9 cellular contexts compared by ENCODE assay signal in genomic region chr2:98468621-98469236, GRCh38. TPM values are rescaled to one million over a fixed set of nuclear protein-coding genes. Genes with fewer than 3 reads are reported as not detected.
A peak's percentile ranks its signal among the peaks of the same experiment; 100 is the strongest.
DNase-seq lines count a peak whose midpoint lies in the region; ATAC-seq, FAIRE-seq and TF ChIP-seq lines count a peak whose summit lies in the region.
"Had no signal": no experiment of that assay in that cellular context is flagged by ENCODE, and none has a peak within 500 bp of the region (broad histone marks: within the 10 kb centered on the region; RNA-seq: fewer than 3 reads in every experiment).

No MANE protein-coding gene starts in this region.

- peak overlapping the region; percentile 84 for H3K27ac Mint-ChIP-seq in activated naive CD8-positive, alpha-beta T cell treated with anti-CD3 and anti-CD28 coated beads for 36 hours

- peaks cover 43% of the 10 kb centered on the region for H3K36me3 Mint-ChIP-seq in activated naive CD8-positive, alpha-beta T cell treated with anti-CD3 and anti-CD28 coated beads for 36 hours

- intact Hi-C loops in kidney (cut with DNase I), result no loop called here

- ATAC-seq in GM19463 (IDR thresholded peaks at IDR 0.05; ENCODE audit: unreplicated experiment) (peak; percentile 50), HG03565 (IDR thresholded peaks at IDR 0.05; ENCODE audit: unreplicated experiment) (peak; percentile 33)

- no peaks in the 10 kb centered on the region for H3K27me3 Mint-ChIP-seq in activated naive CD8-positive, alpha-beta T cell treated with anti-CD3 and anti-CD28 coated beads for 36 hours

- no peak for FAIRE-seq in kidney (lab: Jason Lieb, UNC)

- no peaks in the 10 kb centered on the region for H3K9me3 ChIP-seq in kidney (ENCODE audit: control insufficient read depth in 1 of 2, low read length in 2 of 2)

- peaks cover 3% of the 10 kb centered on the region for H3K9me3 Mint-ChIP-seq in activated naive CD8-positive, alpha-beta T cell treated with anti-CD3 and anti-CD28 coated beads for 36 hours

- peak; percentile 40 for DNase-seq in Ammon's horn (ENCODE audit: low spot score)
- DNase-seq in activated naive CD8-positive, alpha-beta T cell treated with anti-CD3 and anti-CD28 coated beads for 36 hours, result peak; percentile 71
- no peak for DNase-seq in kidney
- DNase-seq in NOMO-1 treated with DMSO at 0.1 percent for 48 hours (lab: John Stamatoyannopoulos, UW; ENCODE audit: unreplicated experiment), result no peak
- no peak for DNase-seq in ACHN
- no peak for DNase-seq in HPDE6-E6E7 (ENCODE audit: extremely low spot score)

- no peaks in the 10 kb centered on the region for H3K36me3 ChIP-seq in kidney (ENCODE audit: control insufficient read depth in 1 of 2, insufficient read depth in 2 of 2, low read length in 2 of 2)

- TF ChIP-seq CTCF in kidney (IDR thresholded peaks at IDR 0.05; ENCODE audit: borderline replicate concordance, extremely low read depth, insufficient read depth), result no peak

- H3K9ac ChIP-seq in kidney (ENCODE audit: low read length in 2 of 2), result no peak overlapping the region

- H3K4me1 Mint-ChIP-seq in activated naive CD8-positive, alpha-beta T cell treated with anti-CD3 and anti-CD28 coated beads for 36 hours, result peaks cover 91% of the 10 kb centered on the region

- H3K4me1 ChIP-seq in kidney (ENCODE audit: control insufficient read depth in 1 of 2, insufficient read depth in 1 of 2, low read depth in 1 of 2, low read length in 2 of 2), result peaks cover 9 to 16% of the 10 kb centered on the region in 2 donors

- H3K4me3 Mint-ChIP-seq in activated naive CD8-positive, alpha-beta T cell treated with anti-CD3 and anti-CD28 coated beads for 36 hours, result peak overlapping the region; percentile 1

- no peak overlapping the region for H3K4me3 ChIP-seq in kidney (ENCODE audit: low read length in 2 of 2)
- H3K4me3 ChIP-seq: skin epidermis had no signal

- no peak overlapping the region for H3K27ac ChIP-seq in kidney (ENCODE audit: low read depth in 2 of 2, low read length in 2 of 2)

- in situ Hi-C loops in ACHN (cut with HindIII; ENCODE audit: low pct_ligation_motif_present, low pct_unique_long_range_greater_than_20kb, low sequenced_read_pairs), result no loop called here

RNA-seq across cellular contexts. Expression of gene INPP4A, which starts 24.1 kb away (rescaled TPM):
- 10 to 100 TPM; 31.6 to 31.9 TPM for total RNA-seq in activated naive CD8-positive, alpha-beta T cell treated with anti-CD3 and anti-CD28 coated beads for 36 hours
- 27.9 TPM for total RNA-seq in kidney
- polyA plus RNA-seq in kidney (ENCODE audit: insufficient read depth, low read depth, low replicate concordance), result 4.1 TPM

Comparison
In these comparisons a context has a peak if more than half of its experiments do, and no peak if none do; other contexts are left out.
1. DNase-seq: peak in Ammon's horn (single experiment) and activated naive CD8-positive, alpha-beta T cell treated with anti-CD3 and anti-CD28 coated beads for 36 hours (single experiment); none in kidney (single experiment), NOMO-1 treated with DMSO at 0.1 percent for 48 hours (single experiment), ACHN (single experiment) and HPDE6-E6E7 (single experiment).